ENCODE assay signal across 8 cellular contexts in genomic region chr3:128650096-128651050, GRCh38. TPM values are rescaled to one million over a fixed set of nuclear protein-coding genes. Genes with fewer than 3 reads are reported as not detected.
A peak's percentile ranks its signal among the peaks of the same experiment; 100 is the strongest.
DNase-seq lines count a peak whose midpoint lies in the region; ATAC-seq and TF ChIP-seq lines count a peak whose summit lies in the region.

Gene RPN1 (minus strand): TSS chr3:128650818. CDS start chr3:128650800, 18 bp downstream.

- H3K36me3 ChIP-seq in smooth muscle cell (ENCODE audit: low read depth), result no peaks in the 10 kb centered on the region

- H3F3A ChIP-seq in smooth muscle cell (ENCODE audit: low read depth), result no peaks in the 10 kb centered on the region

- H3K79me2 ChIP-seq in smooth muscle cell (ENCODE audit: low read depth), result peaks cover 52% of the 10 kb centered on the region

- H3K27ac ChIP-seq in smooth muscle cell (ENCODE audit: low read depth), result peak within 1 kb of the TSS; percentile 99

- H4K20me1 ChIP-seq in smooth muscle cell (ENCODE audit: low read depth), result peaks cover 47% of the 10 kb centered on the region

- CTCF ChIA-PET in activated B cell treated with CpG ODN at 0.5 μM for 24 hours (lab: Charles Lee), result interaction anchor here (1.3 kb wide), 2 partner anchors 30 to 196 kb away, joined by 4 to 6 read pairs; no protein-coding TSS in a partner anchor

- H3K9me3 Mint-ChIP-seq in activated B cell treated with CpG ODN at 0.5 μM for 24 hours, result no peaks in the 10 kb centered on the region

- TF ChIP-seq CTCF in AG09319 (IDR thresholded peaks at IDR 0.05; ENCODE audit: low read depth, low read length), result no peak
- TF ChIP-seq CTCF in activated B cell treated with CpG ODN at 0.5 μM for 24 hours (IDR thresholded peaks at IDR 0.05), result no peak
- no peak for TF ChIP-seq CTCF in cardiac fibroblast (IDR thresholded peaks at IDR 0.05; ENCODE audit: low read depth, low read length)
- TF ChIP-seq CTCF in smooth muscle cell (IDR thresholded peaks at IDR 0.05; ENCODE audit: borderline replicate concordance, insufficient read depth, poor library complexity, severe bottlenecking), result no peak

- H3K36me3 Mint-ChIP-seq in activated B cell treated with CpG ODN at 0.5 μM for 24 hours (ENCODE audit: low read depth), result peaks cover 2% of the 10 kb centered on the region

- ATAC-seq in GM19025 (IDR thresholded peaks at IDR 0.05; ENCODE audit: low read depth, unreplicated experiment) (peak; percentile 91), HG03280 (IDR thresholded peaks at IDR 0.05; ENCODE audit: unreplicated experiment) (peak; percentile 94), activated B cell treated with CpG ODN at 0.5 μM for 24 hours (ENCODE audit: low read depth) (peak; percentile 97)

- H3K4me1 Mint-ChIP-seq in activated B cell treated with CpG ODN at 0.5 μM for 24 hours, result peaks cover 41% of the 10 kb centered on the region

- peak within 1 kb of the TSS; percentile 100 for H3K9ac ChIP-seq in smooth muscle cell (ENCODE audit: low read depth)

- intact Hi-C loops in activated B cell treated with CpG ODN at 0.5 μM for 24 hours (cut with micrococcal nuclease), result loop anchor here (1.0 to 10.0 kb wide), 8 partner anchors 30 to 1462 kb away; partner anchors contain the start of genes ACAD9, RAB7A, SEC61A1 and TMCC1

- H3K27me3 ChIP-seq in smooth muscle cell (ENCODE audit: low read depth), result no peaks in the 10 kb centered on the region

- peak; percentile 79 for DNase-seq in AG09319 (ENCODE audit: extremely low read depth, low read depth)
- DNase-seq in NCI-H345 (lab: John Stamatoyannopoulos, UW), result peak; percentile 87
- DNase-seq in activated B cell treated with CpG ODN at 0.5 μM for 24 hours, result peak; percentile 90
- DNase-seq in cardiac fibroblast (ENCODE audit: low read depth in 2 of 2), result peak; percentile 95 to 96
- DNase-seq in iPS-NIHi7 (ENCODE audit: extremely low spot score), result peak; percentile 97
- peak; percentile 70 for DNase-seq in smooth muscle cell (lab: John Stamatoyannopoulos, UW; ENCODE audit: unreplicated experiment)

- peak within 1 kb of the TSS; percentile 86 for H3K27ac Mint-ChIP-seq in activated B cell treated with CpG ODN at 0.5 μM for 24 hours

- H2AFZ ChIP-seq in smooth muscle cell (ENCODE audit: low read depth), result peak within 1 kb of the TSS; percentile 52

- no peaks in the 10 kb centered on the region for H3K9me3 ChIP-seq in smooth muscle cell (replicated peaks; ENCODE audit: low read depth)

- H3K4me1 ChIP-seq in smooth muscle cell (ENCODE audit: low read depth), result peaks cover 9% of the 10 kb centered on the region

- H3K27me3 Mint-ChIP-seq in activated B cell treated with CpG ODN at 0.5 μM for 24 hours, result no peaks in the 10 kb centered on the region

- POLR2A ChIA-PET in activated B cell treated with CpG ODN at 0.5 μM for 24 hours (lab: Charles Lee), result interaction anchor here (0.6 to 2.8 kb wide), 18 partner anchors 11 to 533 kb away, joined by 3 to 62 read pairs (median 4); partner anchors contain the start of genes ACAD9, RAB7A and RUVBL1

- H3K4me3 ChIP-seq in cardiac fibroblast (replicated peaks in 1 of 2; ENCODE audit: low read depth in 2 of 2, low read length in 2 of 2) (peak within 1 kb of the TSS; percentile 100), smooth muscle cell (peak within 1 kb of the TSS; percentile 99)

- H3K4me3 Mint-ChIP-seq in activated B cell treated with CpG ODN at 0.5 μM for 24 hours, result peak within 1 kb of the TSS; percentile 89

- WGBS in smooth muscle cell (ENCODE audit: low lambda C conversion rate), result under 1% methylated on average over 68 of the region's 96 CpGs

- peak within 1 kb of the TSS; percentile 98 for H3K4me2 ChIP-seq in smooth muscle cell

RNA-seq across cellular contexts. Expression of gene RPN1, which starts in this region (rescaled TPM):
- total RNA-seq in activated B cell treated with CpG ODN at 0.5 μM for 24 hours (93.4 and 95.2 TPM in 2 replicates), smooth muscle cell (420 and 505 TPM in 2 replicates)
- 431 and 520 TPM in 2 replicates for polyA plus RNA-seq in smooth muscle cell

Comparison
In these comparisons a context has a peak if more than half of its experiments do, and no peak if none do; other contexts are left out.
1. Peak in every context shown above with its lines: DNase-seq, ATAC-seq, H3K4me3 ChIP-seq and H3K27ac ChIP-seq.